ENCODE assay signal across 21 cellular contexts in genomic region chr11:61133956-61134662, GRCh38. TPM values are rescaled to one million over a fixed set of nuclear protein-coding genes. Genes with fewer than 3 reads are reported as not detected.
DNase-seq lines count a peak whose midpoint lies in the region; ATAC-seq and TF ChIP-seq lines count a peak whose summit lies in the region.
"Had no signal": no experiment of that assay in that cellular context is flagged by ENCODE, and none has a peak within 500 bp of the region (broad histone marks: within the 10 kb centered on the region; RNA-seq: fewer than 3 reads in every experiment).

No MANE protein-coding gene starts in this region.

- DNase-seq in RWPE2 (ENCODE audit: low spot score), result peak; percentile 29
- peak; percentile 43 for DNase-seq in islet precursor cell
- peak; percentile 58 for DNase-seq in sigmoid colon
- no peak for DNase-seq in C1 segment of cervical spinal cord (lab: John Stamatoyannopoulos, UW)
- DNase-seq in MCF 10A (ENCODE audit: unreplicated experiment), result no peak
- no peak for DNase-seq in ovary
- DNase-seq in NCI-H1092 (lab: John Stamatoyannopoulos, UW), result no peak
- DNase-seq: CD4-positive, alpha-beta T cell; COR-L47; DMS79; GM23248; Karpas-422; MG63; NCI-H1417 treated with DMSO at 0.1 percent for 48 hours; NCI-H187; NCI-H446 treated with DMSO at 0.1 percent for 48 hours; NCI-H526 treated with DMSO at 0.1 percent for 48 hours had no signal

- no peak overlapping the region for H3K27ac Mint-ChIP-seq in MCF 10A (ENCODE audit: low read depth, unreplicated experiment)
- H3K27ac Mint-ChIP-seq: CD4-positive, alpha-beta T cell had no signal

- H3K4me3 ChIP-seq in RWPE2 (ENCODE audit: severe bottlenecking), result no peak overlapping the region
- no peak overlapping the region for H3K4me3 ChIP-seq in sigmoid colon
- no peak overlapping the region for H3K4me3 ChIP-seq in ovary
- H3K4me3 ChIP-seq: GM23248, MG63 had no signal

- H3K27ac ChIP-seq in RWPE2 (ENCODE audit: poor library complexity, severe bottlenecking) (no peak overlapping the region), sigmoid colon (no peak overlapping the region), ovary (no peak overlapping the region)
- H3K27ac ChIP-seq: GM23248 had no signal

- no peaks in the 10 kb centered on the region for H3K27me3 Mint-ChIP-seq in MCF 10A (ENCODE audit: insufficient read depth, unreplicated experiment)
- H3K27me3 Mint-ChIP-seq: CD4-positive, alpha-beta T cell had no signal

- no peaks in the 10 kb centered on the region for H3K4me1 ChIP-seq in RWPE2 (ENCODE audit: insufficient read depth, poor library complexity, severe bottlenecking)
- H3K4me1 ChIP-seq in sigmoid colon, result peaks cover 0 to 19% (median 16%) of the 10 kb centered on the region in 4 donors
- H3K4me1 ChIP-seq in ovary (ENCODE audit: insufficient read depth), result peaks cover 5% of the 10 kb centered on the region

- intact Hi-C loops in sigmoid colon (cut with DNase I), result loop anchor here (10.0 kb wide), 1 partner anchor 359 kb away; no protein-coding TSS in a partner anchor
- intact Hi-C loops in MCF 10A (cut with micrococcal nuclease), result no loop called here
- intact Hi-C loops in ovary (cut with DNase I), result loop anchor here in 1 of 4 donors (5.0 to 10.0 kb wide), 2 partner anchors 217 to 359 kb away; no protein-coding TSS in a partner anchor

- peaks cover 6% of the 10 kb centered on the region for H3K4me1 Mint-ChIP-seq in MCF 10A (ENCODE audit: insufficient read depth, unreplicated experiment)

- CTCF ChIA-PET in MCF 10A (lab: Yijun Ruan, JAX), result interaction anchor here (0.6 to 1.3 kb wide), 4 partner anchors 42 to 303 kb away, joined by 3 to 5 read pairs (median 3); no protein-coding TSS in a partner anchor

- H3K9me3 Mint-ChIP-seq in MCF 10A (ENCODE audit: unreplicated experiment), result no peaks in the 10 kb centered on the region
- H3K9me3 Mint-ChIP-seq: CD4-positive, alpha-beta T cell had no signal

- WGBS in sigmoid colon, 2 donors, result 94 to 95% methylated on average over 18 of the region's 18 CpGs
- WGBS in ovary, 3 donors, result 90 to 94% (median 92%) methylated on average over 18 of the region's 18 CpGs

- POLR2A ChIA-PET in MCF 10A (lab: Yijun Ruan, JAX), result no interaction called here

- H3K27me3 ChIP-seq in RWPE2 (ENCODE audit: insufficient read depth, poor library complexity, severe bottlenecking) (no peaks in the 10 kb centered on the region), sigmoid colon (no peaks in the 10 kb centered on the region), ovary (no peaks in the 10 kb centered on the region)
- H3K27me3 ChIP-seq: MG63 had no signal

- peaks cover 19% of the 10 kb centered on the region for H3K36me3 Mint-ChIP-seq in MCF 10A (ENCODE audit: insufficient read depth, unreplicated experiment)

- H3K36me3 ChIP-seq in RWPE2 (ENCODE audit: low read depth), result 0 out of 2 replicates have a peak, but pooled peaks cover 4% of the 10 kb centered on the region
- peaks cover 0 to 57% (median 17%) of the 10 kb centered on the region in 4 donors for H3K36me3 ChIP-seq in sigmoid colon
- no peaks in the 10 kb centered on the region for H3K36me3 ChIP-seq in ovary
- H3K36me3 ChIP-seq: MG63 had no signal

- TF ChIP-seq CTCF in RWPE2 (IDR thresholded peaks at IDR 0.05; ENCODE audit: poor library complexity, severe bottlenecking) (no peak), sigmoid colon (IDR thresholded peaks at IDR 0.05) (no peak), MCF 10A (IDR thresholded peaks at IDR 0.05; ENCODE audit: unreplicated experiment) (no peak), ovary (IDR thresholded peaks at IDR 0.05) (no peak)

- H3K9me3 ChIP-seq in RWPE2 (ENCODE audit: severe bottlenecking) (no peaks in the 10 kb centered on the region), sigmoid colon (no peaks in the 10 kb centered on the region), ovary (no peaks in the 10 kb centered on the region)
- H3K9me3 ChIP-seq: MG63 had no signal

- TF ChIP-seq EP300 in sigmoid colon (IDR thresholded peaks at IDR 0.05) (no peak), ovary (IDR thresholded peaks at IDR 0.05) (no peak)

- TF ChIP-seq POLR2A in sigmoid colon (IDR thresholded peaks at IDR 0.05) (no peak), ovary (IDR thresholded peaks at IDR 0.05) (no peak)

- ATAC-seq in RWPE2 (ENCODE audit: low read depth), result no peak
- ATAC-seq: HCT116 had no signal

- H3K4me3 Mint-ChIP-seq in MCF 10A (ENCODE audit: unreplicated experiment), result no peak overlapping the region
- H3K4me3 Mint-ChIP-seq: CD4-positive, alpha-beta T cell had no signal

- BruUV-seq in MCF 10A (replicated peaks; lab: Mats Ljungman, UMichigan), result no TSS peak

RNA-seq across cellular contexts. Expression of gene VPS37C, which starts 27.1 kb away (rescaled TPM):
- total RNA-seq in sigmoid colon (10 to 100 TPM in 3 of 4 donors, 1 to 10 TPM in 1; 8.6 to 25.4 (median 18.5) TPM), MCF 10A (2022) (20.5 and 23.3 TPM in 2 replicates), ovary (10 to 100 TPM; 11.3 to 25.8 (median 20.7) TPM)
- polyA plus RNA-seq in sigmoid colon (10 to 100 TPM; 16.9 to 19.3 (median 18.6) TPM), ovary (10 to 100 TPM in 1 of 2 donors, 1 to 10 TPM in 1; 7.8 to 14.0 TPM)

RNA-seq across cellular contexts. Expression of gene CD5, which starts 31.8 kb away (rescaled TPM):
- total RNA-seq in sigmoid colon (under 1 TPM in 2 of 4 donors, not detected in 2; 0.54 to 0.55 TPM), MCF 10A (2022) (not detected in 2 replicates), ovary (1 to 10 TPM in 1 of 7 donors, under 1 TPM in 5, not detected in 1; 0.12 to 1.3 (median 0.29) TPM)
- polyA plus RNA-seq in sigmoid colon (10 to 100 TPM in 1 of 3 donors, under 1 TPM in 2; 0.23 to 12.3 (median 0.60) TPM), ovary (under 1 TPM; 0.12 to 0.83 TPM)
- total RNA-seq: GM23248, Right ventricle myocardium superior, SK-MEL-5 had no signal
- polyA plus RNA-seq: BJ, GM23248 had no signal

Comparison
In these comparisons a context has a peak if more than half of its experiments do, and no peak if none do; other contexts are left out.
1. DNase-seq: peak in RWPE2 (single experiment), islet precursor cell (single experiment) and sigmoid colon (single experiment); none in C1 segment of cervical spinal cord (0 of 14), MCF 10A (single experiment), ovary (0 of 5) and NCI-H1092 (single experiment).